ENCODE assay signal across 10 cellular contexts in genomic region chr6:73710470-73710869, GRCh38. TPM values are rescaled to one million over a fixed set of nuclear protein-coding genes. Genes with fewer than 3 reads are reported as not detected.
DNase-seq lines count a peak whose midpoint lies in the region; ATAC-seq, FAIRE-seq and TF ChIP-seq lines count a peak whose summit lies in the region.
"Had no signal": no experiment of that assay in that cellular context is flagged by ENCODE, and none has a peak within 500 bp of the region (broad histone marks: within the 10 kb centered on the region; RNA-seq: fewer than 3 reads in every experiment).

No MANE protein-coding gene starts in this region.

- TF ChIP-seq CTCF in bronchial epithelial cell (IDR thresholded peaks at IDR 0.05; ENCODE audit: insufficient read depth, low read length, severe bottlenecking) (no peak), left ventricle myocardium inferior (IDR thresholded peaks at IDR 0.05; ENCODE audit: borderline replicate concordance) (no peak)

- H3K4me3 ChIP-seq in bronchial epithelial cell (ENCODE audit: low read depth, low read length) (no peak overlapping the region), skeletal muscle cell (ENCODE audit: low read depth, low read length) (no peak overlapping the region), left ventricle myocardium inferior (no peak overlapping the region)

- H3K27me3 ChIP-seq in bronchial epithelial cell (ENCODE audit: control insufficient read depth, insufficient read depth, low read length) (no peaks in the 10 kb centered on the region), left ventricle myocardium inferior (ENCODE audit: low read depth) (no peaks in the 10 kb centered on the region)

- H3K9me3 ChIP-seq in left ventricle myocardium inferior (replicated peaks) = no peaks in the 10 kb centered on the region

- H3K36me3 ChIP-seq in bronchial epithelial cell (ENCODE audit: control insufficient read depth, insufficient read depth, low read length) = peaks cover 2% of the 10 kb centered on the region
- no peaks in the 10 kb centered on the region for H3K36me3 ChIP-seq in left ventricle myocardium inferior

- H3K4me1 ChIP-seq in left ventricle myocardium inferior = peaks cover 20% of the 10 kb centered on the region

- no peak for FAIRE-seq in bronchial epithelial cell (lab: Jason Lieb, UNC)
- FAIRE-seq: islet of Langerhans had no signal

- intact Hi-C loops in left ventricle myocardium inferior (cut with micrococcal nuclease) (no loop called here), left colon (cut with DNase I, micrococcal nuclease) (no loop called here)

- peak; percentile 82 for DNase-seq in NCI-H226
- peak; percentile 94 for DNase-seq in bronchial epithelial cell (ENCODE audit: low read depth)
- peak; percentile 32 for DNase-seq in skeletal muscle cell (ENCODE audit: low read depth)
- DNase-seq in left ventricle myocardium inferior = no peak
- no peak for DNase-seq in left colon
- DNase-seq: stimulated activated CD4-positive, alpha-beta T cell treated with anti-CD3 and anti-CD28 coated beads, Interleukin-2, amount 100 ng/mL, for 48 hours had no signal

- ATAC-seq in GM21786 (IDR thresholded peaks at IDR 0.05; ENCODE audit: unreplicated experiment) = peak; percentile 49
- no peak for ATAC-seq in GM19467 (IDR thresholded peaks at IDR 0.05; ENCODE audit: unreplicated experiment)
- no peak for ATAC-seq in HG03135 (IDR thresholded peaks at IDR 0.05; ENCODE audit: unreplicated experiment)
- ATAC-seq in left colon = no peak

- H3K27ac ChIP-seq in left ventricle myocardium inferior (replicated peaks) = no peak overlapping the region

RNA-seq across cellular contexts. Expression of gene CD109, which starts 14.5 kb away (rescaled TPM):
- total RNA-seq in bronchial epithelial cell (23.6 and 27.4 TPM in 2 replicates), left ventricle myocardium inferior (9.1 TPM), left colon (1 to 10 TPM; 2.2 to 4.3 TPM)

RNA-seq across cellular contexts. Expression of gene SLC17A5, which starts 56.7 kb away (rescaled TPM):
- 12.4 and 18.7 TPM in 2 replicates for total RNA-seq in bronchial epithelial cell
- 5.3 TPM for total RNA-seq in left ventricle myocardium inferior
- total RNA-seq in left colon = 10 to 100 TPM; 39.3 to 48.3 TPM

Comparison
In these comparisons a context has a peak if more than half of its experiments do, and no peak if none do; other contexts are left out.
1. DNase-seq: peak in NCI-H226 (single experiment), bronchial epithelial cell (single experiment) and skeletal muscle cell (single experiment); none in left ventricle myocardium inferior (single experiment) and left colon (0 of 2).